ENCODE assay signal across 22 cellular contexts in genomic region chr1:10850026-10850425, GRCh38. TPM values are rescaled to one million over a fixed set of nuclear protein-coding genes. Genes with fewer than 3 reads are reported as not detected.
DNase-seq lines count a peak whose midpoint lies in the region; ATAC-seq and TF ChIP-seq lines count a peak whose summit lies in the region.
"Had no signal": no experiment of that assay in that cellular context is flagged by ENCODE, and none has a peak within 500 bp of the region (broad histone marks: within the 10 kb centered on the region; RNA-seq: fewer than 3 reads in every experiment).

No MANE protein-coding gene starts in this region.

- CTCF ChIA-PET in HEK293 (lab: Yijun Ruan, JAX) = interaction anchor here (0.6 kb wide), 1 partner anchor 90 kb away, joined by 3 read pairs; no protein-coding TSS in a partner anchor
- CTCF ChIA-PET in MCF 10A (lab: Yijun Ruan, JAX) = interaction anchor here (1.6 kb wide), 1 partner anchor 20 kb away, joined by 4 read pairs; no protein-coding TSS in a partner anchor

- WGBS in neuronal stem cell (ENCODE audit: extremely low coverage in 2 of 2, insufficient read length in 2 of 2, insufficient replicate concordance in 1 of 2), 2 donors = no CpG with 5 or more reads among the region's 7 CpGs

- BruUV-seq in MCF 10A (replicated peaks; lab: Mats Ljungman, UMichigan) = no TSS peak

- no peak overlapping the region for H2BK5ac ChIP-seq in neuronal stem cell (ENCODE audit: low read length)

- H4K91ac ChIP-seq in neuronal stem cell (ENCODE audit: low read depth, low read length, poor library complexity) = no peak overlapping the region

- H2AFZ ChIP-seq in neuronal stem cell (ENCODE audit: low read length) = no peak overlapping the region
- H2AFZ ChIP-seq: GM23248 had no signal

- H3K36me3 Mint-ChIP-seq in MCF 10A (ENCODE audit: insufficient read depth, unreplicated experiment) = no peaks in the 10 kb centered on the region
- H3K36me3 Mint-ChIP-seq: CD14-positive monocyte; CD8-positive, alpha-beta memory T cell had no signal

- TF ChIP-seq CTCF in HEK293 (tag by site-specific recombination; IDR thresholded peaks at IDR 0.05) = no peak
- TF ChIP-seq CTCF in WERI-Rb-1 (IDR thresholded peaks at IDR 0.05; ENCODE audit: low read depth, low read length) = no peak
- no peak for TF ChIP-seq CTCF in MCF 10A (IDR thresholded peaks at IDR 0.05; ENCODE audit: unreplicated experiment)

- no peak overlapping the region for H3K4ac ChIP-seq in neuronal stem cell (ENCODE audit: low read length)

- no peak overlapping the region for H3K9ac ChIP-seq in neuronal stem cell (ENCODE audit: low read depth, low read length, poor library complexity)
- H3K9ac ChIP-seq: BLaER1 treated with 17β-estradiol and CSF1 and Interleukin-3, amounts not matched to agents 10 nM and 100 nM; GM23248 had no signal

- peaks cover 4% of the 10 kb centered on the region for H3K9me3 Mint-ChIP-seq in MCF 10A (ENCODE audit: unreplicated experiment)
- H3K9me3 Mint-ChIP-seq: CD8-positive, alpha-beta memory T cell had no signal

- H3K4me2 ChIP-seq in neuronal stem cell (ENCODE audit: insufficient read depth, low read length, poor library complexity, severe bottlenecking) = no peak overlapping the region
- H3K4me2 ChIP-seq: A549; BLaER1 treated with 17β-estradiol and CSF1 and Interleukin-3, amounts not matched to agents 10 nM and 100 nM had no signal

- H2BK120ac ChIP-seq in neuronal stem cell (ENCODE audit: low read depth, low read length) = no peak overlapping the region

- no peak overlapping the region for H2BK15ac ChIP-seq in neuronal stem cell (ENCODE audit: low read length)

- no peak overlapping the region for H3K27ac Mint-ChIP-seq in MCF 10A (ENCODE audit: low read depth, unreplicated experiment)
- H3K27ac Mint-ChIP-seq: CD14-positive monocyte; CD4-positive, alpha-beta T cell; H9; HFFc6 had no signal

- POLR2A ChIA-PET in HEK293 (lab: Yijun Ruan, JAX) (no interaction called here), MCF 10A (lab: Yijun Ruan, JAX) (interaction anchor here (0.6 kb wide), 1 partner anchor 309 kb away, joined by 3 read pairs; no protein-coding TSS in a partner anchor)

- H3K4me1 ChIP-seq in HEK293 (ENCODE audit: control insufficient read depth, insufficient read depth, low read length) (no peaks in the 10 kb centered on the region), neuronal stem cell (ENCODE audit: control insufficient read depth in 2 of 2, insufficient read depth in 1 of 2, low read depth in 1 of 2, low read length in 2 of 2) (no peaks in the 10 kb centered on the region)
- H3K4me1 ChIP-seq: A549; BE2C; BLaER1 treated with 17β-estradiol and CSF1 and Interleukin-3, amounts not matched to agents 10 nM and 100 nM had no signal

- H3K18ac ChIP-seq in neuronal stem cell (ENCODE audit: low read length) = peak overlapping the region; percentile 42

- no peaks in the 10 kb centered on the region for H3K27me3 ChIP-seq in WERI-Rb-1 (ENCODE audit: insufficient read depth, low read depth, severe bottlenecking)
- peaks cover 0 to 30% (median 0%) of the 10 kb centered on the region in 3 experiments for H3K27me3 ChIP-seq in neuronal stem cell (ENCODE audit: control insufficient read depth in 3 of 3, insufficient read depth in 3 of 3, low read depth in 1 of 3, low read length in 3 of 3)
- H3K27me3 ChIP-seq: BE2C; BLaER1 treated with 17β-estradiol and CSF1 and Interleukin-3, amounts not matched to agents 10 nM and 100 nM had no signal

- no peaks in the 10 kb centered on the region for H3K27me3 Mint-ChIP-seq in MCF 10A (ENCODE audit: insufficient read depth, unreplicated experiment)

- no peak overlapping the region for H4K8ac ChIP-seq in neuronal stem cell (ENCODE audit: low read depth, low read length)

- ATAC-seq in GM21786 (IDR thresholded peaks at IDR 0.05; ENCODE audit: unreplicated experiment) = no peak
- ATAC-seq: A549, HCT116 had no signal

- H3K36me3 ChIP-seq in HEK293 (ENCODE audit: control insufficient read depth in 2 of 2, insufficient read depth in 1 of 2, low read length in 2 of 2) (no peaks in the 10 kb centered on the region), WERI-Rb-1 (no peaks in the 10 kb centered on the region), neuronal stem cell (replicated peaks in 1 of 2; ENCODE audit: control insufficient read depth in 2 of 2, insufficient read depth in 2 of 2, low read length in 2 of 2) (peaks cover 0 to 2% of the 10 kb centered on the region in 2 donors)
- H3K36me3 ChIP-seq: BE2C; BLaER1 treated with 17β-estradiol and CSF1 and Interleukin-3, amounts not matched to agents 10 nM and 100 nM had no signal

- H2BK12ac ChIP-seq in neuronal stem cell (ENCODE audit: low read length) = no peak overlapping the region

- peak overlapping the region; percentile 83 for H3K14ac ChIP-seq in neuronal stem cell (ENCODE audit: low read length)

- no peaks in the 10 kb centered on the region for H3K4me1 Mint-ChIP-seq in MCF 10A (ENCODE audit: insufficient read depth, unreplicated experiment)
- H3K4me1 Mint-ChIP-seq: CD14-positive monocyte; CD8-positive, alpha-beta memory T cell had no signal

- intact Hi-C loops in MCF 10A (cut with micrococcal nuclease) = no loop called here

- H3K4me3 ChIP-seq in HEK293 (ENCODE audit: low read depth, low read length) = no peak overlapping the region
- H3K4me3 ChIP-seq in WERI-Rb-1 (ENCODE audit: low read depth, low read length) = no peak overlapping the region
- H3K4me3 ChIP-seq in neuronal stem cell (ENCODE audit: low read length in 2 of 2) = peak overlapping the region in 1 of 2 donors; percentile 16
- H3K4me3 ChIP-seq: A549; BLaER1 treated with 17β-estradiol and CSF1 and Interleukin-3, amounts not matched to agents 10 nM and 100 nM; GM23248 had no signal

- DNase-seq in WERI-Rb-1 = peak; percentile 58
- DNase-seq in neuronal stem cell (ENCODE audit: low spot score) = no peak
- no peak for DNase-seq in Kasumi-1 (lab: John Stamatoyannopoulos, UW)
- no peak for DNase-seq in MCF 10A (ENCODE audit: unreplicated experiment)
- DNase-seq: 8988T; ACHN; AML-193; BE2C; CD4-positive, alpha-beta T cell; CD8-positive, alpha-beta memory T cell; DMS 273 treated with DMSO at 0.1 percent for 48 hours; DMS79; GF-D8; GM23248; H9; HFFc6 had no signal

- peak overlapping the region; percentile 17 for H3K23ac ChIP-seq in neuronal stem cell (ENCODE audit: low read depth, low read length, poor library complexity)

- H3K4me3 Mint-ChIP-seq in MCF 10A (ENCODE audit: unreplicated experiment) = no peak overlapping the region
- H3K4me3 Mint-ChIP-seq: CD14-positive monocyte; CD4-positive, alpha-beta T cell; CD8-positive, alpha-beta memory T cell; H9; HFFc6 had no signal

- no peaks in the 10 kb centered on the region for H3K79me1 ChIP-seq in neuronal stem cell (ENCODE audit: low read depth, low read length)

- H2AK5ac ChIP-seq in neuronal stem cell (ENCODE audit: low read depth, low read length) = peak overlapping the region; percentile 83

- H3K9me3 ChIP-seq in HEK293 (ENCODE audit: control insufficient read depth, insufficient read depth, low read depth, low read length) (no peaks in the 10 kb centered on the region), WERI-Rb-1 (ENCODE audit: severe bottlenecking) (peaks cover 9% of the 10 kb centered on the region), neuronal stem cell (replicated peaks in 1 of 2; ENCODE audit: control insufficient read depth in 2 of 2, insufficient read depth in 1 of 2, low read depth in 1 of 2, low read length in 2 of 2) (peaks cover 0 to 3% of the 10 kb centered on the region in 2 donors)
- H3K9me3 ChIP-seq: A549, BE2C had no signal

- H3K27ac ChIP-seq in HEK293 (ENCODE audit: extremely low read depth, low read depth, low read length) (no peak overlapping the region), WERI-Rb-1 (peak overlapping the region; percentile 89), neuronal stem cell (replicated peaks; ENCODE audit: low read length) (no peak overlapping the region)
- H3K27ac ChIP-seq: A549; BLaER1 treated with 17β-estradiol and CSF1 and Interleukin-3, amounts not matched to agents 10 nM and 100 nM; GM23248 had no signal

TF ChIP-seq in HEK293, 187 proteins besides CTCF, POLR2A, EP300 and RAD21:
- TF ChIP-seq ZIC2 (tag by site-specific recombination; IDR thresholded peaks at IDR 0.05) = 0 out of 2 replicates have a peak, but pooled peaks have one; percentile 12
- no peak for TF ChIP-seq ZNF175 (tag by site-specific recombination; IDR thresholded peaks at IDR 0.05)
TF ChIP-seq in HEK293: peak in this region for 1.

RNA-seq across cellular contexts. Expression of gene CASZ1, which starts 53.6 kb away (rescaled TPM):
- 12.5 TPM for polyA plus RNA-seq in neuronal stem cell (2013, experiment 1 of 2)
- 13.3 TPM for polyA plus RNA-seq in neuronal stem cell (2013, experiment 2 of 2)
- 11.1 and 13.2 TPM in 2 replicates for total RNA-seq in MCF 10A (2022)
